10 cellular contexts compared by ENCODE assay signal in genomic region chr5:72850113-72850512, GRCh38. TPM values are rescaled to one million over a fixed set of nuclear protein-coding genes. Genes with fewer than 3 reads are reported as not detected.
DNase-seq lines count a peak whose midpoint lies in the region; ATAC-seq lines count a peak whose summit lies in the region.
"Had no signal": no experiment of that assay in that cellular context is flagged by ENCODE, and none has a peak within 500 bp of the region (broad histone marks: within the 10 kb centered on the region; RNA-seq: fewer than 3 reads in every experiment).

No MANE protein-coding gene starts in this region.

- H3K27ac Mint-ChIP-seq in activated naive CD4-positive, alpha-beta T cell treated with anti-CD3 and anti-CD28 coated beads for 36 hours: no peak overlapping the region
- H3K27ac Mint-ChIP-seq in activated naive CD4-positive, alpha-beta T cell treated with anti-CD3 and anti-CD28 coated beads, Interleukin-2, amount 50 U/mL, for 72 hours: no peak overlapping the region
- no peak overlapping the region for H3K27ac Mint-ChIP-seq in activated T-helper 2 cell treated with anti-CD3 and anti-CD28 coated beads, Interferon-gamma antibody, Interleukin-2, Interleukin-4, amounts not matched to agents 10 μg/mL and 5 μg/mL and 100 μg/mL, durations not matched to agents 14 hours and 24 hours and 36 hours

- peaks cover 26% of the 10 kb centered on the region for H3K36me3 Mint-ChIP-seq in activated naive CD4-positive, alpha-beta T cell treated with anti-CD3 and anti-CD28 coated beads for 36 hours (ENCODE audit: low read depth)
- peaks cover 15 to 33% of the 10 kb centered on the region in 2 donors for H3K36me3 Mint-ChIP-seq in activated naive CD4-positive, alpha-beta T cell treated with anti-CD3 and anti-CD28 coated beads, Interleukin-2, amount 50 U/mL, for 72 hours
- peaks cover 42% of the 10 kb centered on the region for H3K36me3 Mint-ChIP-seq in activated T-helper 2 cell treated with anti-CD3 and anti-CD28 coated beads, Interferon-gamma antibody, Interleukin-2, Interleukin-4, amounts not matched to agents 10 μg/mL and 5 μg/mL and 100 μg/mL, durations not matched to agents 14 hours and 24 hours and 36 hours (ENCODE audit: low read depth)

- intact Hi-C loops in activated naive CD4-positive, alpha-beta T cell treated with anti-CD3 and anti-CD28 coated beads for 36 hours (cut with micrococcal nuclease): no loop called here
- intact Hi-C loops in activated T-helper 2 cell treated with anti-CD3 and anti-CD28 coated beads, Interferon-gamma antibody, Interleukin-2, Interleukin-4, amounts not matched to agents 10 μg/mL and 5 μg/mL and 100 μg/mL, durations not matched to agents 14 hours and 24 hours and 36 hours (cut with micrococcal nuclease): no loop called here

- no peaks in the 10 kb centered on the region for H3K9me3 Mint-ChIP-seq in activated naive CD4-positive, alpha-beta T cell treated with anti-CD3 and anti-CD28 coated beads for 36 hours
- no peaks in the 10 kb centered on the region for H3K9me3 Mint-ChIP-seq in activated naive CD4-positive, alpha-beta T cell treated with anti-CD3 and anti-CD28 coated beads, Interleukin-2, amount 50 U/mL, for 72 hours
- H3K9me3 Mint-ChIP-seq in activated T-helper 2 cell treated with anti-CD3 and anti-CD28 coated beads, Interferon-gamma antibody, Interleukin-2, Interleukin-4, amounts not matched to agents 10 μg/mL and 5 μg/mL and 100 μg/mL, durations not matched to agents 14 hours and 24 hours and 36 hours: no peaks in the 10 kb centered on the region

- no peaks in the 10 kb centered on the region for H3K9me3 ChIP-seq in iPS-20b (ENCODE audit: insufficient read depth, low read depth, low read length)
- H3K9me3 ChIP-seq in thymus (ENCODE audit: control insufficient read depth): no peaks in the 10 kb centered on the region

- peaks cover 53% of the 10 kb centered on the region for H3K4me1 Mint-ChIP-seq in activated naive CD4-positive, alpha-beta T cell treated with anti-CD3 and anti-CD28 coated beads for 36 hours (ENCODE audit: low read depth)
- H3K4me1 Mint-ChIP-seq in activated T-helper 2 cell treated with anti-CD3 and anti-CD28 coated beads, Interferon-gamma antibody, Interleukin-2, Interleukin-4, amounts not matched to agents 10 μg/mL and 5 μg/mL and 100 μg/mL, durations not matched to agents 14 hours and 24 hours and 36 hours (ENCODE audit: low read depth): peaks cover 36% of the 10 kb centered on the region

- peak overlapping the region; percentile 35; the same call in 1 of the 2 replicates for H3K9ac ChIP-seq in iPS-20b (ENCODE audit: low read depth, low read length)

- H3K4me1 ChIP-seq in iPS-20b (ENCODE audit: insufficient read depth, low read length): peaks cover 12% of the 10 kb centered on the region
- H3K4me1 ChIP-seq in thymus (ENCODE audit: control insufficient read depth, insufficient read depth, low read length): no peaks in the 10 kb centered on the region

- H3K4me3 ChIP-seq in iPS-20b (ENCODE audit: low read length) (peak overlapping the region; percentile 87), thymus (ENCODE audit: low read length) (peak overlapping the region; percentile 10)

- WGBS in thymus: 96% methylated on average over 2 of the region's 2 CpGs

- DNase-seq in activated naive CD4-positive, alpha-beta T cell treated with anti-CD3 and anti-CD28 coated beads for 36 hours: no peak
- DNase-seq in activated naive CD4-positive, alpha-beta T cell treated with anti-CD3 and anti-CD28 coated beads, Interleukin-2, amount 50 U/mL, for 72 hours (ENCODE audit: low spot score in 2 of 2): no peak
- DNase-seq in activated T-helper 2 cell treated with anti-CD3 and anti-CD28 coated beads, Interferon-gamma antibody, Interleukin-2, Interleukin-4, amounts not matched to agents 10 μg/mL and 5 μg/mL and 100 μg/mL, durations not matched to agents 14 hours and 24 hours and 36 hours (ENCODE audit: low spot score): no peak
- DNase-seq in middle frontal gyrus (ENCODE audit: extremely low spot score, low spot score) (no peak), nucleus accumbens (lab: John Stamatoyannopoulos, UW) (no peak)
- DNase-seq: activated CD4-positive, alpha-beta T cell treated with anti-CD3 and anti-CD28 coated beads, Interleukin-2, amount 50 U/mL, for 1 hour; hippocampal formation had no signal

- peaks cover 58% of the 10 kb centered on the region for H3K36me3 ChIP-seq in iPS-20b (ENCODE audit: insufficient read depth, low read depth, low read length)
- peaks cover 5% of the 10 kb centered on the region for H3K36me3 ChIP-seq in thymus (ENCODE audit: control insufficient read depth, insufficient read depth)

- CTCF ChIA-PET in activated naive CD4-positive, alpha-beta T cell treated with anti-CD3 and anti-CD28 coated beads for 36 hours (lab: Charles Lee): interaction anchor here (0.7 to 0.8 kb wide), 2 partner anchors 11 to 103 kb away, joined by 3 read pairs; no protein-coding TSS in a partner anchor

- no peaks in the 10 kb centered on the region for H3K27me3 ChIP-seq in iPS-20b (ENCODE audit: insufficient read depth, low read length)
- H3K27me3 ChIP-seq in thymus (ENCODE audit: control insufficient read depth, insufficient read depth): no peaks in the 10 kb centered on the region

- H3K27ac ChIP-seq in iPS-20b (ENCODE audit: low read length) (no peak overlapping the region), thymus (ENCODE audit: low read depth) (no peak overlapping the region)

- peak overlapping the region; percentile 49 for H3K4me3 Mint-ChIP-seq in activated naive CD4-positive, alpha-beta T cell treated with anti-CD3 and anti-CD28 coated beads for 36 hours
- peak overlapping the region; percentile 90 for H3K4me3 Mint-ChIP-seq in activated T-helper 2 cell treated with anti-CD3 and anti-CD28 coated beads, Interferon-gamma antibody, Interleukin-2, Interleukin-4, amounts not matched to agents 10 μg/mL and 5 μg/mL and 100 μg/mL, durations not matched to agents 14 hours and 24 hours and 36 hours (ENCODE audit: low read depth)

- no peaks in the 10 kb centered on the region for H3K27me3 Mint-ChIP-seq in activated naive CD4-positive, alpha-beta T cell treated with anti-CD3 and anti-CD28 coated beads for 36 hours (ENCODE audit: low read depth)
- peaks cover 10% of the 10 kb centered on the region for H3K27me3 Mint-ChIP-seq in activated T-helper 2 cell treated with anti-CD3 and anti-CD28 coated beads, Interferon-gamma antibody, Interleukin-2, Interleukin-4, amounts not matched to agents 10 μg/mL and 5 μg/mL and 100 μg/mL, durations not matched to agents 14 hours and 24 hours and 36 hours (ENCODE audit: low read depth)

- ATAC-seq in activated naive CD4-positive, alpha-beta T cell treated with anti-CD3 and anti-CD28 coated beads, Interleukin-2, amount 50 U/mL, for 72 hours: no peak
- ATAC-seq in GM21529 (IDR thresholded peaks at IDR 0.05; ENCODE audit: unreplicated experiment): no peak

RNA-seq across cellular contexts. Expression of gene TNPO1, which starts 33.7 kb away (rescaled TPM):
- total RNA-seq in activated naive CD4-positive, alpha-beta T cell treated with anti-CD3 and anti-CD28 coated beads for 36 hours: 100 to 1,000 TPM; 105 to 107 TPM
- 10 to 100 TPM; 87.4 to 93.0 TPM for total RNA-seq in activated naive CD4-positive, alpha-beta T cell treated with anti-CD3 and anti-CD28 coated beads, Interleukin-2, amount 50 U/mL, for 72 hours
- total RNA-seq in activated T-helper 2 cell treated with anti-CD3 and anti-CD28 coated beads, Interferon-gamma antibody, Interleukin-2, Interleukin-4, amounts not matched to agents 10 μg/mL and 5 μg/mL and 100 μg/mL, durations not matched to agents 14 hours and 24 hours and 36 hours: 112 and 121 TPM in 2 replicates
- 14.6 TPM for polyA plus RNA-seq in thymus
